33 cellular contexts compared by ENCODE assay signal in genomic region chr14:96578619-96579018, GRCh38.
"Had no signal": no experiment of that assay in that cellular context is flagged by ENCODE, and none has a peak within 500 bp of the region (broad histone marks: within the 10 kb centered on the region; RNA-seq: fewer than 3 reads in every experiment).

No MANE protein-coding gene starts in this region.

- H3K36me3 ChIP-seq: adrenal gland, brain microvascular endothelial cell, gastrocnemius medialis, neural progenitor cell, right atrium auricular region, vagina had no signal

- H3K27me3 ChIP-seq: adrenal gland, brain microvascular endothelial cell, neural progenitor cell, right atrium auricular region, testis, vagina had no signal

- H3K36me3 Mint-ChIP-seq: activated naive CD8-positive, alpha-beta T cell; memory B cell; neural progenitor cell had no signal

- ATAC-seq: activated CD8-positive, alpha-beta memory T cell treated with anti-CD3 and anti-CD28 coated beads, Interleukin-2, amount 10 ng/mL, durations not matched to agents 7 days and 5 days; activated CD8-positive, alpha-beta T cell treated with anti-CD3 and anti-CD28 coated beads for 36 hours; activated T-cell treated with anti-CD3 and anti-CD28 coated beads, Interleukin-2, amount 50 U/mL, for 72 hours; gastrocnemius medialis; left cardiac atrium; naive thymus-derived CD8-positive, alpha-beta T cell had no signal

- H3K27me3 Mint-ChIP-seq: activated CD8-positive, alpha-beta memory T cell treated with anti-CD3 and anti-CD28 coated beads, Interleukin-2, amount 10 ng/mL, durations not matched to agents 7 days and 5 days; activated naive CD8-positive, alpha-beta T cell; central memory CD8-positive, alpha-beta T cell; naive thymus-derived CD8-positive, alpha-beta T cell had no signal

- H3K9me3 ChIP-seq: adrenal gland, gastrocnemius medialis, psoas muscle, right atrium auricular region, testis, vagina had no signal

- DNase-seq: activated CD4-positive, alpha-beta T cell treated with anti-CD3 and anti-CD28 coated beads, Interleukin-2, amount 50 U/mL, for 1 hour; activated CD4-positive, CD25-positive, alpha-beta regulatory T cell treated with anti-CD3 and anti-CD28 coated beads, Interleukin-2, amount 50 U/mL, for 72 hours; activated CD8-positive, alpha-beta memory T cell treated with anti-CD3 and anti-CD28 coated beads, Interleukin-2, amount 10 ng/mL, durations not matched to agents 7 days and 5 days; activated CD8-positive, alpha-beta T cell treated with anti-CD3 and anti-CD28 coated beads for 36 hours; activated naive CD4-positive, alpha-beta T cell treated with Interleukin-2 at 50 U/mL for 16 hours; activated T-cell treated with anti-CD3 and anti-CD28 coated beads for 4 hours; activated T-cell treated with anti-CD3 and anti-CD28 coated beads, Interleukin-2, amount 50 U/mL, for 72 hours; adrenal gland; brain microvascular endothelial cell; effector CD4-positive, alpha-beta T cell; gastrocnemius medialis; glutamatergic neuron; islet precursor cell; left cardiac atrium; midbrain; naive thymus-derived CD8-positive, alpha-beta T cell; occipital lobe; psoas muscle; stimulated activated CD4-positive, alpha-beta T cell treated with anti-CD3 and anti-CD28 coated beads, Interleukin-15, amount 100 ng/mL, for 24 hours; stimulated activated CD4-positive, alpha-beta T cell treated with anti-CD3 and anti-CD28 coated beads, Interleukin-2, amount 100 ng/mL, for 24 hours; stimulated activated naive CD4-positive, alpha-beta T cell; T-helper 2 cell; testis; trophoblast cell had no signal

- H3K27ac ChIP-seq: adrenal gland, brain microvascular endothelial cell, epithelial cell of prostate, gastrocnemius medialis, neural progenitor cell, parathyroid adenoma, psoas muscle, right atrium auricular region, testis, vagina had no signal

- H3K4me3 Mint-ChIP-seq: activated CD8-positive, alpha-beta memory T cell treated with anti-CD3 and anti-CD28 coated beads, Interleukin-2, amount 10 ng/mL, durations not matched to agents 7 days and 5 days; activated CD8-positive, alpha-beta T cell treated with anti-CD3 and anti-CD28 coated beads for 36 hours; activated naive CD8-positive, alpha-beta T cell; activated T-cell treated with anti-CD3 and anti-CD28 coated beads, Interleukin-2, amount 50 U/mL, for 72 hours; central memory CD8-positive, alpha-beta T cell; dendritic cell treated with granulocyte-macrophage colony-stimulating factor and Interleukin-4, amounts not matched to agents 40 ng/mL and 50 ng/mL, for 4 days; memory B cell; naive thymus-derived CD8-positive, alpha-beta T cell; neural progenitor cell had no signal

- H3K4me3 ChIP-seq: adrenal gland, gastrocnemius medialis, neural progenitor cell, psoas muscle, right atrium auricular region, testis, vagina had no signal

- H3K9me3 Mint-ChIP-seq: activated CD8-positive, alpha-beta T cell treated with anti-CD3 and anti-CD28 coated beads for 36 hours; activated T-cell treated with anti-CD3 and anti-CD28 coated beads, Interleukin-2, amount 50 U/mL, for 72 hours; central memory CD8-positive, alpha-beta T cell; dendritic cell treated with granulocyte-macrophage colony-stimulating factor and Interleukin-4, amounts not matched to agents 40 ng/mL and 50 ng/mL, for 4 days; memory B cell; naive thymus-derived CD8-positive, alpha-beta T cell; neural progenitor cell had no signal

- H3K27ac Mint-ChIP-seq: activated CD8-positive, alpha-beta memory T cell treated with anti-CD3 and anti-CD28 coated beads, Interleukin-2, amount 10 ng/mL, durations not matched to agents 7 days and 5 days; activated CD8-positive, alpha-beta T cell treated with anti-CD3 and anti-CD28 coated beads for 36 hours; activated naive CD8-positive, alpha-beta T cell; activated T-cell treated with anti-CD3 and anti-CD28 coated beads, Interleukin-2, amount 50 U/mL, for 72 hours; dendritic cell treated with granulocyte-macrophage colony-stimulating factor and Interleukin-4, amounts not matched to agents 40 ng/mL and 50 ng/mL, for 4 days; memory B cell; neural progenitor cell had no signal
